Comparison of ENCODE assay signal across 37 cellular contexts in genomic region chr2:88087073-88087472, GRCh38. TPM values are rescaled to one million over a fixed set of nuclear protein-coding genes. Genes with fewer than 3 reads are reported as not detected.
"Had no signal": no experiment of that assay in that cellular context is flagged by ENCODE, and none has a peak within 500 bp of the region (broad histone marks: within the 10 kb centered on the region; RNA-seq: fewer than 3 reads in every experiment).

No MANE protein-coding gene starts in this region.

- H3K36me3 ChIP-seq: left lung, lower lobe of right lung, pancreas, spleen, suprapubic skin, thoracic aorta, tibial artery, uterus had no signal

- H3K27me3 ChIP-seq: heart right ventricle, left lung, pancreas, right atrium auricular region, spleen, suprapubic skin, tibial artery, uterus had no signal

- H3K4me3 Mint-ChIP-seq: immature natural killer cell; mesothelial cell of epicardium; natural killer cell; stimulated activated effector memory CD8-positive, alpha-beta T cell treated with anti-CD3 and anti-CD28 coated beads, Interleukin-12 subunit alpha, Interleukin-12 subunit beta, amount 100 ng/mL, for 72 hours; stimulated activated naive CD8-positive, alpha-beta T cell treated with anti-CD3 and anti-CD28 coated beads, Interleukin-15, Interleukin-2, amounts not matched to agents 100 ng/mL and 50 ng/mL, for 24 hours; type B pancreatic cell had no signal

- ATAC-seq: heart right ventricle; left colon; left lung; lower lobe of right lung; natural killer cell; pancreas; sciatic nerve; stimulated activated effector memory CD8-positive, alpha-beta T cell treated with anti-CD3 and anti-CD28 coated beads, Interleukin-12 subunit alpha, Interleukin-12 subunit beta, amount 100 ng/mL, for 72 hours had no signal

- DNase-seq: glutamatergic neuron; heart right ventricle; hippocampal formation; immature natural killer cell; kidney; left colon; left lung; lower lobe of right lung; mammary epithelial cell; mesendoderm; naive B cell; natural killer cell; nucleus accumbens; pancreas; posterior cingulate gyrus; small intestine; spleen; stimulated activated CD4-positive, alpha-beta T cell treated with anti-CD3 and anti-CD28 coated beads, Interleukin-4, amount 100 ng/mL, for 24 hours; stimulated activated naive CD4-positive, alpha-beta T cell; tibial artery; uterus had no signal

- H3K27ac Mint-ChIP-seq: mesothelial cell of epicardium; natural killer cell; stimulated activated effector memory CD8-positive, alpha-beta T cell treated with anti-CD3 and anti-CD28 coated beads, Interleukin-12 subunit alpha, Interleukin-12 subunit beta, amount 100 ng/mL, for 72 hours; stimulated activated naive CD8-positive, alpha-beta T cell treated with anti-CD3 and anti-CD28 coated beads, Interleukin-15, Interleukin-2, amounts not matched to agents 100 ng/mL and 50 ng/mL, for 24 hours; type B pancreatic cell had no signal

- H3K4me1 Mint-ChIP-seq: mesothelial cell of epicardium, natural killer cell had no signal

- H3K36me3 Mint-ChIP-seq: immature natural killer cell; mesothelial cell of epicardium; naive B cell; natural killer cell; stimulated activated effector memory CD8-positive, alpha-beta T cell treated with anti-CD3 and anti-CD28 coated beads, Interleukin-12 subunit alpha, Interleukin-12 subunit beta, amount 100 ng/mL, for 72 hours; type B pancreatic cell had no signal

- H3K27me3 Mint-ChIP-seq: stimulated activated naive CD8-positive, alpha-beta T cell treated with anti-CD3 and anti-CD28 coated beads, Interleukin-15, Interleukin-2, amounts not matched to agents 100 ng/mL and 50 ng/mL, for 24 hours; type B pancreatic cell had no signal

- H3K9me3 ChIP-seq: heart right ventricle, left lung, lower lobe of right lung, pancreas, right atrium auricular region, spleen, suprapubic skin, thoracic aorta, tibial artery, uterus had no signal

- H3K4me3 ChIP-seq: heart right ventricle, left lung, lower lobe of right lung, pancreas, right atrium auricular region, spleen, suprapubic skin, thoracic aorta, tibial artery, uterus had no signal

- H3K27ac ChIP-seq: heart right ventricle, left lung, lower lobe of right lung, pancreas, right atrium auricular region, spleen, suprapubic skin, thoracic aorta, tibial artery, uterus had no signal

- H3K4me1 ChIP-seq: left lung, lower lobe of right lung, pancreas, suprapubic skin, tibial artery, uterus had no signal

- H3K9me3 Mint-ChIP-seq: immature natural killer cell; mesothelial cell of epicardium; naive B cell; natural killer cell; stimulated activated effector memory CD8-positive, alpha-beta T cell treated with anti-CD3 and anti-CD28 coated beads, Interleukin-12 subunit alpha, Interleukin-12 subunit beta, amount 100 ng/mL, for 72 hours; stimulated activated naive CD8-positive, alpha-beta T cell treated with anti-CD3 and anti-CD28 coated beads, Interleukin-15, Interleukin-2, amounts not matched to agents 100 ng/mL and 50 ng/mL, for 24 hours; type B pancreatic cell had no signal

RNA-seq across cellular contexts. Expression of gene SMYD1, which starts 19.4 kb away (rescaled TPM):
- total RNA-seq: kidney, liver, lower lobe of right lung, mesothelial cell of epicardium, natural killer cell, osteoblast, pulmonary artery endothelial cell, renal cortical epithelial cell, spleen, subcutaneous adipose tissue, suprapubic skin, thoracic aorta, ureter had no signal
- polyA plus RNA-seq: immature natural killer cell, liver, mammary epithelial cell, neural cell, pancreas had no signal

RNA-seq across cellular contexts. Expression of gene FABP1, which starts 40.8 kb away (rescaled TPM):
- total RNA-seq: heart right ventricle, kidney, left lung, lower lobe of right lung, mammary epithelial cell, mononuclear cell, natural killer cell, osteoblast, pulmonary artery endothelial cell, renal cortical epithelial cell, right atrium auricular region, sciatic nerve, spleen, subcutaneous adipose tissue, thoracic aorta, ureter had no signal
- polyA plus RNA-seq: immature natural killer cell, mammary epithelial cell, neural cell had no signal
